ENCODE assay signal across 1 cellular context in genomic region chr19:47777245-47778088, GRCh38.
TF ChIP-seq lines count a peak whose summit lies in the region.

No MANE protein-coding gene starts in this region.

TF ChIP-seq in A549, 52 proteins besides CTCF, POLR2A, EP300 and RAD21:
- 0 out of 2 replicates have a peak, but pooled peaks have one; percentile 16 for TF ChIP-seq KDM1A (IDR thresholded peaks at IDR 0.05; ENCODE audit: low read depth)
- 0 out of 2 replicates have a peak, but pooled peaks have one; percentile 9 for TF ChIP-seq E2F6 (IDR thresholded peaks at IDR 0.05; ENCODE audit: borderline replicate concordance, low read depth)
